8 cellular contexts compared by ENCODE assay signal in genomic region chr2:232633413-232634318, GRCh38. TPM values are rescaled to one million over a fixed set of nuclear protein-coding genes. Genes with fewer than 3 reads are reported as not detected.
DNase-seq lines count a peak whose midpoint lies in the region; ATAC-seq and TF ChIP-seq lines count a peak whose summit lies in the region.

TSS of gene EFHD1 (plus strand) at chr2:232633604. CDS start at chr2:232633705, 101 bp downstream.

- no peaks in the 10 kb centered on the region for H3K36me3 Mint-ChIP-seq in WTC11

- no peaks in the 10 kb centered on the region for H3K36me3 ChIP-seq in skeletal muscle satellite cell (ENCODE audit: insufficient read depth, low read length)

- H3K4me1 ChIP-seq in skeletal muscle satellite cell (ENCODE audit: control insufficient read depth, insufficient read depth, low read length): peaks cover 16% of the 10 kb centered on the region

- CTCF ChIA-PET in WTC11 (lab: Charles Lee): interaction anchor here (0.5 to 2.1 kb wide), 11 partner anchors 10 to 395 kb away, joined by 3 to 14 read pairs (median 3); no protein-coding TSS in a partner anchor

- no peak within 1 kb of the TSS for H3K27ac Mint-ChIP-seq in WTC11

- H3K9me3 Mint-ChIP-seq in WTC11: no peaks in the 10 kb centered on the region

- no peaks in the 10 kb centered on the region for H3K9me3 ChIP-seq in skeletal muscle satellite cell (replicated peaks; ENCODE audit: low read length)

- H3K4me1 Mint-ChIP-seq in WTC11: 0 out of 2 replicates have a peak, but pooled peaks cover 3% of the 10 kb centered on the region

- ATAC-seq in WTC11 (peak; percentile 93), HG03159 (IDR thresholded peaks at IDR 0.05; ENCODE audit: unreplicated experiment) (no peak)

- no peak for TF ChIP-seq CTCF in LNCaP clone FGC (IDR thresholded peaks at IDR 0.05; ENCODE audit: control insufficient read depth, extremely low read depth, insufficient read depth)
- no peak for TF ChIP-seq CTCF in WTC11 (IDR thresholded peaks at IDR 0.05)

- H3K9ac ChIP-seq in skeletal muscle satellite cell (ENCODE audit: low read depth, low read length): peak within 1 kb of the TSS; percentile 58

- H3K4me3 ChIP-seq in LNCaP clone FGC (ENCODE audit: low read depth, low read length) (peak within 1 kb of the TSS; percentile 56), skeletal muscle satellite cell (ENCODE audit: low read length) (peak within 1 kb of the TSS; percentile 83)

- H3K4me3 Mint-ChIP-seq in WTC11: peak within 1 kb of the TSS; percentile 68

- H3K27me3 ChIP-seq in skeletal muscle satellite cell (ENCODE audit: control insufficient read depth, insufficient read depth, low read length): peaks cover 72% of the 10 kb centered on the region

- POLR2A ChIA-PET in WTC11 (lab: Charles Lee): no interaction called here

- DNase-seq in COR-L47 (lab: John Stamatoyannopoulos, UW): peak; percentile 41
- DNase-seq in LNCaP clone FGC (ENCODE audit: low read depth): no peak
- peak; percentile 88 for DNase-seq in WTC11 (ENCODE audit: low spot score)
- DNase-seq in central memory CD4-positive, alpha-beta T cell: peak; percentile 33
- DNase-seq in inferior parietal cortex (ENCODE audit: extremely low spot score): peak; percentile 50
- DNase-seq in NCI-H2029 (lab: John Stamatoyannopoulos, UW): no peak

- H3K27me3 Mint-ChIP-seq in WTC11 (ENCODE audit: low read depth): peaks cover 68% of the 10 kb centered on the region

- peak within 1 kb of the TSS; percentile 99 for H3K4me2 ChIP-seq in skeletal muscle satellite cell (ENCODE audit: low read length)

TF ChIP-seq in WTC11, 78 proteins besides CTCF, POLR2A, EP300 and RAD21 (continues in another document):
- TF ChIP-seq TP53 (CRISPR knock-in tag; IDR thresholded peaks at IDR 0.05) (peak; percentile 99), RELA (CRISPR knock-in tag; IDR thresholded peaks at IDR 0.05; ENCODE audit: borderline replicate concordance) (peak; percentile 98), MXD4 (CRISPR knock-in tag; IDR thresholded peaks at IDR 0.05; ENCODE audit: borderline replicate concordance) (no peak), MLX (CRISPR knock-in tag; IDR thresholded peaks at IDR 0.05) (peak; percentile 96), TCF7 (CRISPR knock-in tag; IDR thresholded peaks at IDR 0.05; ENCODE audit: low read depth) (peak; percentile 96), CREM (CRISPR knock-in tag; IDR thresholded peaks at IDR 0.05) (peak; percentile 92), FOXK1 (CRISPR knock-in tag; IDR thresholded peaks at IDR 0.05) (peak; percentile 96), HMGXB4 (CRISPR knock-in tag; IDR thresholded peaks at IDR 0.05) (peak; percentile 99; the same call in 1 of the 2 replicates), ESRRA (CRISPR knock-in tag; IDR thresholded peaks at IDR 0.05; ENCODE audit: borderline replicate concordance) (peak; percentile 95), ARID4B (CRISPR knock-in tag; IDR thresholded peaks at IDR 0.05; ENCODE audit: borderline replicate concordance) (peak; percentile 94), TEAD4 (CRISPR knock-in tag; IDR thresholded peaks at IDR 0.05) (peak; percentile 83), NR2C2 (CRISPR knock-in tag; IDR thresholded peaks at IDR 0.05) (peak; percentile 83), ZMAT4 (CRISPR knock-in tag; IDR thresholded peaks at IDR 0.05) (no peak), ZNF281 (CRISPR knock-in tag; IDR thresholded peaks at IDR 0.05) (peak; percentile 95), NFYB (CRISPR knock-in tag; conservative IDR thresholded peaks at IDR 0.05; ENCODE audit: low read depth) (peak; percentile 59; the same call in 1 of the 2 replicates), ZNF671 (CRISPR knock-in tag; IDR thresholded peaks at IDR 0.05) (no peak), ZNF317 (CRISPR knock-in tag; IDR thresholded peaks at IDR 0.05; ENCODE audit: borderline replicate concordance, low read depth) (peak; percentile 81; the same call in 1 of the 2 replicates), ATF1 (CRISPR knock-in tag; IDR thresholded peaks at IDR 0.05) (peak; percentile 98), EMX1 (CRISPR knock-in tag; IDR thresholded peaks at IDR 0.05) (no peak), CBFB (CRISPR knock-in tag; IDR thresholded peaks at IDR 0.05; ENCODE audit: low read depth) (peak; percentile 91; the same call in 1 of the 2 replicates), CREB1 (CRISPR knock-in tag; IDR thresholded peaks at IDR 0.05) (peak; percentile 98)

RNA-seq across cellular contexts. Expression of gene EFHD1, which starts in this region (rescaled TPM):
- 5.4 to 6.8 TPM (median 6.1 TPM) in 3 replicates for total RNA-seq in WTC11 (2021)
- total RNA-seq in skeletal muscle satellite cell (2012; rRNA removed): 2.0 TPM in 1 of 2 replicates, not detected in the other

Comparison
In these comparisons a context has a peak if more than half of its experiments do, and no peak if none do; other contexts are left out.
1. DNase-seq: peak in COR-L47 (single experiment), WTC11 (single experiment), central memory CD4-positive, alpha-beta T cell (single experiment) and inferior parietal cortex (single experiment); none in LNCaP clone FGC (single experiment) and NCI-H2029 (single experiment).